ENCODE assay signal across 8 cellular contexts in the genomic region with DNA sequence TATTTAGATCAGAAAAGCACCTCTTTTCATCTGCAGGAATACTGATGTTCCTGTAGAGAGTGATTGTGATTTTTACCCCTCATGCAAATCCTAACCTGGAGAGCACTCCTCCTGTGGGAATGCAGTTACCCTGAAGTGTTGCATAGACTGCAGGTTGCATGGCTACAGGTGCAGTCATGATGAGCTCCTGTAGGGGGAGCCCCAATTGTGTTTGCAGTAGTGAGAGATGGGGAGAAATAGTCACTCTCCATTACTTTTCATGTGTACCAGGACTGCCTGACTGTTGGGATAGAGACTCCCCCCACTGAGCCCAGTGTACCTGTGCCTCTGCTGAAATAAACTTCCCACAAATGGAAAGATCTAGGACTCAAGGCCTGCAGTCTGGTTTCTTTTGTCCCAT.
A peak's percentile ranks its signal among the peaks of the same experiment; 100 is the strongest.
DNase-seq lines count a peak whose midpoint lies in the region; ATAC-seq and TF ChIP-seq lines count a peak whose summit lies in the region.

No MANE protein-coding gene starts in this region.

- H3K9me3 ChIP-seq in fibroblast of lung (ENCODE audit: control insufficient read depth, insufficient read depth, low read depth, low read length) = no peaks in the 10 kb centered on the region

- peak; percentile 61 for DNase-seq in D341Med (ENCODE audit: low spot score)
- peak; percentile 55 for DNase-seq in RPMI8226
- peak in 1 of 2 donors; percentile 49 for DNase-seq in fibroblast of lung (ENCODE audit: low read depth in 2 of 2)
- DNase-seq in stimulated activated CD4-positive, alpha-beta T cell treated with anti-CD3 and anti-CD28 coated beads, Interleukin-15, amount 100 ng/mL, for 24 hours = peak; percentile 52
- DNase-seq in NCI-H187 treated with DMSO at 0.1 percent for 48 hours (lab: John Stamatoyannopoulos, UW) = no peak

- H4K20me1 ChIP-seq in fibroblast of lung (ENCODE audit: control insufficient read depth, extremely low read depth, insufficient read depth, low read length) = no peaks in the 10 kb centered on the region

- peak; percentile 48 to 94 for TF ChIP-seq CTCF in fibroblast of lung (conservative IDR thresholded peaks at IDR 0.05 in 1 of 2, IDR thresholded peaks at IDR 0.05 in 1 of 2; ENCODE audit: low read depth in 1 of 2, low read length in 2 of 2)

- H3K36me3 ChIP-seq in fibroblast of lung (ENCODE audit: control insufficient read depth, insufficient read depth, low read length) = no peaks in the 10 kb centered on the region

- peak; percentile 51 for ATAC-seq in GM18861 (IDR thresholded peaks at IDR 0.05; ENCODE audit: unreplicated experiment)
- peak; percentile 72 for ATAC-seq in HG02981 (IDR thresholded peaks at IDR 0.05; ENCODE audit: unreplicated experiment)
- no peak for ATAC-seq in HG03045 (IDR thresholded peaks at IDR 0.05; ENCODE audit: unreplicated experiment)

- no peak overlapping the region for H3K9ac ChIP-seq in fibroblast of lung (ENCODE audit: insufficient read depth, low read length)

- no peaks in the 10 kb centered on the region for H3K4me1 ChIP-seq in fibroblast of lung (ENCODE audit: control insufficient read depth, extremely low read depth, insufficient read depth, low read length)

- no peaks in the 10 kb centered on the region for H3K27me3 ChIP-seq in fibroblast of lung (ENCODE audit: control insufficient read depth, insufficient read depth, low read length)

- no peak overlapping the region for H3K4me2 ChIP-seq in fibroblast of lung (ENCODE audit: extremely low read depth, insufficient read depth, low read length)

- no peak overlapping the region for H3K27ac ChIP-seq in fibroblast of lung (ENCODE audit: insufficient read depth, low read length)

- no peaks in the 10 kb centered on the region for H3K79me2 ChIP-seq in fibroblast of lung (ENCODE audit: control insufficient read depth, insufficient read depth, low read length)

- H2AFZ ChIP-seq in fibroblast of lung (ENCODE audit: low read length) = no peak overlapping the region

- H3K4me3 ChIP-seq in fibroblast of lung (replicated peaks in 1 of 4; ENCODE audit: control extremely low read depth in 1 of 4, insufficient read depth in 1 of 4, low read depth in 3 of 4, low read length in 4 of 4) = no peak overlapping the region
